9 cellular contexts compared by ENCODE assay signal in the genomic region with DNA sequence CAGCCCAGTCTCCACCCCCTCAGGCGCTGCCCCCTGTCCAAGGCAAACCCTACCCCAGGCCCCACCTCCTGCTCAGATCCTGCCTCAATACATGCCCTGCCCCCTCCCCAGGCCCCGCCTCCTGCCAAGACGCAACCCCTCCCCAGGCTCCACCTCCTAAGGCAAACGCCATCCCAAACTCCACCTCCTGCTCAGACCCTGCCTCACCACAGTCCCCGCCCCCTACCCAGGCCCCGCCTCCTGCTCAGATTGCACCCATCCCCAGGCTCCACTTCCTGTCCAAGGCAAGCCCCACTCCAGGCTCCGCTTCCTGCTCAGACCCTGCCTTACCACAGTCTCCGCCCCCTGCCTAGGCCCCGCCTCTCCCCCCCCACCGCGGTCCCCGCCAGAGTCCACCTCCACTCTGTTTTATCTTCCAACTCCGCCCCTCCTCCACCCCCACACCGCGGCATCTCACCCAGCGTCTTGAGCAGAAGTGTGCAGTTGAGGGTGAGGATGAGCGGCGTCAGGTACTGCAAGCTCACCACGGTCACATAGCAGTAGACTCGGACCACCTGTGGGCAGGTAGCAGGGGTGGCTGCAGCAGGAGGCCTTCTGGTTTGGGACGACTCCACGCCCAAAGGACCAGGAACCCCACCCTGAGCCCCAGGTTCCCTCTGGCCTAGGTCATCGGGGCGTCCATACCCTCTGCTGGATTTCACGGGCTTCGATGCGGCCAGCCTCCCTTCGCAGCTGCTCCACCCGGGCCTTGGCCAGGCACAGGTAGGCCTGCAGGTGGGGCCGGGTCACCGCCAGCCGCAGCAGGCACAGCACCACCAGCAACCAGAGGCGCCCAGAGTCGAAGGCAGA. TPM values are rescaled to one million over a fixed set of nuclear protein-coding genes. Genes with fewer than 3 reads are reported as not detected.
DNase-seq lines count a peak whose midpoint lies in the region; ATAC-seq and TF ChIP-seq lines count a peak whose summit lies in the region.
"Had no signal": no experiment of that assay in that cellular context is flagged by ENCODE, and none has a peak within 500 bp of the region (broad histone marks: within the 10 kb centered on the region; RNA-seq: fewer than 3 reads in every experiment).

No MANE protein-coding gene starts in this region.

- DNase-seq in GM03348 (ENCODE audit: low spot score) = peak; percentile 28
- DNase-seq in NCI-H226 = peak; percentile 83
- DNase-seq in epithelial cell of esophagus (ENCODE audit: low read depth) = peak; percentile 65
- peak; percentile 100 for DNase-seq in nephron progenitor cell
- no peak for DNase-seq in dedifferentiated amniotic fluid mesenchymal stem cell (ENCODE audit: extremely low spot score)
- no peak for DNase-seq in NCI-H1694 (lab: John Stamatoyannopoulos, UW)
- DNase-seq in immature natural killer cell = no peak
- DNase-seq: activated effector memory CD4-positive, alpha-beta T cell treated with Interleukin-2 at 50 U/mL for 16 hours had no signal

- H3K36me3 Mint-ChIP-seq in nephron progenitor cell (ENCODE audit: low read depth) = peaks cover 52% of the 10 kb centered on the region
- peaks cover 12 to 21% (median 19%) of the 10 kb centered on the region in 3 donors for H3K36me3 Mint-ChIP-seq in immature natural killer cell

- H3K9me3 Mint-ChIP-seq in nephron progenitor cell (peaks cover 27% of the 10 kb centered on the region), immature natural killer cell (peaks cover 0 to 4% (median 0%) of the 10 kb centered on the region in 6 donors)

- H3K4me1 Mint-ChIP-seq in nephron progenitor cell = peaks cover 21% of the 10 kb centered on the region
- H3K4me1 Mint-ChIP-seq in immature natural killer cell = no peaks in the 10 kb centered on the region

- no peak for ATAC-seq in HG02798 (IDR thresholded peaks at IDR 0.05; ENCODE audit: poor library complexity, unreplicated experiment)

- H3K27me3 Mint-ChIP-seq in nephron progenitor cell (ENCODE audit: low read depth, poor library complexity) = peaks cover 3% of the 10 kb centered on the region
- no peaks in the 10 kb centered on the region for H3K27me3 Mint-ChIP-seq in immature natural killer cell (ENCODE audit: low read depth in 3 of 3)

- H3K4me3 ChIP-seq in epithelial cell of esophagus (ENCODE audit: low read length) = no peak overlapping the region

- H3K4me3 Mint-ChIP-seq in nephron progenitor cell = peak overlapping the region; percentile 74
- no peak overlapping the region for H3K4me3 Mint-ChIP-seq in immature natural killer cell

- no peak overlapping the region for H3K27ac Mint-ChIP-seq in nephron progenitor cell
- no peak overlapping the region for H3K27ac Mint-ChIP-seq in immature natural killer cell

- TF ChIP-seq CTCF in epithelial cell of esophagus (IDR thresholded peaks at IDR 0.05; ENCODE audit: insufficient read depth, low read depth, low read length, missing control alignments) (no peak), nephron progenitor cell (IDR thresholded peaks at IDR 0.05) (no peak)

RNA-seq across cellular contexts. Expression of a gene that starts 17.7 kb away (rescaled TPM):
- 10 to 100 TPM; 22.0 to 44.4 (median 32.3) TPM for polyA plus RNA-seq in immature natural killer cell

RNA-seq across cellular contexts. Expression of a gene that starts 49.5 kb away (rescaled TPM):
- polyA plus RNA-seq in immature natural killer cell = under 1 TPM in 2 of 3 donors, not detected in 1; 0.35 to 0.82 TPM

RNA-seq across cellular contexts. Expression of a gene that starts 56.7 kb away (rescaled TPM):
- 10 to 100 TPM; 10.4 to 24.8 (median 12.9) TPM for polyA plus RNA-seq in immature natural killer cell

Comparison
In these comparisons a context has a peak if more than half of its experiments do, and no peak if none do; other contexts are left out.
1. DNase-seq: peak in GM03348 (single experiment), NCI-H226 (single experiment), epithelial cell of esophagus (single experiment) and nephron progenitor cell (single experiment); none in dedifferentiated amniotic fluid mesenchymal stem cell (single experiment), NCI-H1694 (single experiment) and immature natural killer cell (0 of 3).